18 cellular contexts compared by ENCODE assay signal in genomic region chr14:60510254-60510975, GRCh38. TPM values are rescaled to one million over a fixed set of nuclear protein-coding genes. Genes with fewer than 3 reads are reported as not detected.
A peak's percentile ranks its signal among the peaks of the same experiment; 100 is the strongest.
DNase-seq lines count a peak whose midpoint lies in the region; ATAC-seq and TF ChIP-seq lines count a peak whose summit lies in the region.
"Had no signal": no experiment of that assay in that cellular context is flagged by ENCODE, and none has a peak within 500 bp of the region (broad histone marks: within the 10 kb centered on the region; RNA-seq: fewer than 3 reads in every experiment).

No MANE protein-coding gene starts in this region.

- no peak overlapping the region for H3K27ac Mint-ChIP-seq in CD8-positive, alpha-beta T cell
- H3K27ac Mint-ChIP-seq in H9: no peak overlapping the region
- peak overlapping the region in 1 of 9 donors; percentile 58 for H3K27ac Mint-ChIP-seq in naive thymus-derived CD4-positive, alpha-beta T cell
- H3K27ac Mint-ChIP-seq: activated naive CD4-positive, alpha-beta T cell treated with anti-CD3 and anti-CD28 coated beads, Interleukin-2, amount 50 U/mL, for 24 hours had no signal

- H3K27ac ChIP-seq in CD8-positive, alpha-beta T cell (ENCODE audit: low read depth, low read length): no peak overlapping the region
- H3K27ac ChIP-seq in H9 (ENCODE audit: insufficient read length, low read depth, low read length): no peak overlapping the region
- H3K27ac ChIP-seq in coronary artery: no peak overlapping the region
- no peak overlapping the region for H3K27ac ChIP-seq in naive thymus-derived CD4-positive, alpha-beta T cell (ENCODE audit: low read depth, low read length)
- H3K27ac ChIP-seq: dorsolateral prefrontal cortex had no signal

- no peak overlapping the region for H3K56ac ChIP-seq in H9 (ENCODE audit: insufficient read length, low read depth, low read length)

- CTCF ChIA-PET in CD8-positive, alpha-beta T cell (lab: Charles Lee): no interaction called here
- CTCF ChIA-PET in naive thymus-derived CD4-positive, alpha-beta T cell (lab: Charles Lee): no interaction called here

- no peaks in the 10 kb centered on the region for H3K36me3 ChIP-seq in CD8-positive, alpha-beta T cell (ENCODE audit: insufficient read depth, low read length)
- no peaks in the 10 kb centered on the region for H3K36me3 ChIP-seq in naive thymus-derived CD4-positive, alpha-beta T cell (ENCODE audit: control insufficient read depth in 2 of 3, insufficient read depth in 3 of 3, low read length in 3 of 3)

- peaks cover 76% of the 10 kb centered on the region for H3K27me3 Mint-ChIP-seq in CD8-positive, alpha-beta T cell (ENCODE audit: low read depth)
- peaks cover 97% of the 10 kb centered on the region for H3K27me3 Mint-ChIP-seq in H9 (ENCODE audit: low read depth)
- H3K27me3 Mint-ChIP-seq in naive thymus-derived CD4-positive, alpha-beta T cell: peaks cover 68 to 91% (median 76%) of the 10 kb centered on the region in 5 donors

- POLR2A ChIA-PET in CD8-positive, alpha-beta T cell (lab: Charles Lee): no interaction called here
- POLR2A ChIA-PET in naive thymus-derived CD4-positive, alpha-beta T cell (lab: Charles Lee): no interaction called here

- no peak overlapping the region for H2AFZ ChIP-seq in H9 (ENCODE audit: low read length)

- no peak overlapping the region for H2AK5ac ChIP-seq in H9 (ENCODE audit: insufficient read length, low read length)

- peaks cover 22% of the 10 kb centered on the region for H3K23me2 ChIP-seq in H9 (ENCODE audit: insufficient read length, low read depth, low read length, poor library complexity, severe bottlenecking)

- no peaks in the 10 kb centered on the region for H3K36me3 Mint-ChIP-seq in CD8-positive, alpha-beta T cell
- no peaks in the 10 kb centered on the region for H3K36me3 Mint-ChIP-seq in H9 (ENCODE audit: insufficient read depth in 1 of 3, low read depth in 3 of 3)
- peaks cover 0 to 6% (median 3%) of the 10 kb centered on the region in 5 donors for H3K36me3 Mint-ChIP-seq in naive thymus-derived CD4-positive, alpha-beta T cell
- H3K36me3 Mint-ChIP-seq: activated naive CD4-positive, alpha-beta T cell treated with anti-CD3 and anti-CD28 coated beads, Interleukin-2, amount 50 U/mL, for 24 hours had no signal

- no peak overlapping the region for H4K5ac ChIP-seq in H9 (ENCODE audit: insufficient read length, low read depth, low read length)

- no peak overlapping the region for H4K8ac ChIP-seq in H9 (replicated peaks; ENCODE audit: insufficient read length, low read depth, low read length)

- H2BK20ac ChIP-seq in H9 (ENCODE audit: low read depth, low read length, poor library complexity, severe bottlenecking): no peak overlapping the region

- no peak for ATAC-seq in CD8-positive, alpha-beta T cell
- no peak for ATAC-seq in naive thymus-derived CD4-positive, alpha-beta T cell
- ATAC-seq in HG02623 (IDR thresholded peaks at IDR 0.05; ENCODE audit: unreplicated experiment) (no peak), HG02981 (IDR thresholded peaks at IDR 0.05; ENCODE audit: unreplicated experiment) (no peak), GM19397 (IDR thresholded peaks at IDR 0.05; ENCODE audit: unreplicated experiment) (no peak)
- ATAC-seq: esophagus mucosa had no signal

- H3K14ac ChIP-seq in H9 (ENCODE audit: insufficient read depth, low read length): no peak overlapping the region

- peaks cover 28% of the 10 kb centered on the region for H3K4me1 Mint-ChIP-seq in CD8-positive, alpha-beta T cell (ENCODE audit: low read depth)
- peaks cover 42 to 67% of the 10 kb centered on the region in 2 experiments for H3K4me1 Mint-ChIP-seq in H9
- H3K4me1 Mint-ChIP-seq in naive thymus-derived CD4-positive, alpha-beta T cell: peaks cover 3 to 48% (median 35%) of the 10 kb centered on the region in 7 donors

- H3K79me1 ChIP-seq in H9 (ENCODE audit: insufficient read depth, low read depth, low read length, poor library complexity, severe bottlenecking): no peaks in the 10 kb centered on the region

- peaks cover 65% of the 10 kb centered on the region for H3K27me3 ChIP-seq in CD8-positive, alpha-beta T cell (ENCODE audit: insufficient read depth, low read length)
- peaks cover 76% of the 10 kb centered on the region for H3K27me3 ChIP-seq in H9 (ENCODE audit: insufficient read depth, low read length)
- H3K27me3 ChIP-seq in naive thymus-derived CD4-positive, alpha-beta T cell (ENCODE audit: control insufficient read depth in 2 of 2, insufficient read depth in 2 of 2, low read length in 2 of 2): peaks cover 10 to 51% of the 10 kb centered on the region in 2 donors

- no peak for DNase-seq in CD8-positive, alpha-beta T cell
- DNase-seq in H9 (no peak), coronary artery (ENCODE audit: low spot score) (no peak), DMS53 (lab: John Stamatoyannopoulos, UW) (no peak)
- no peak for DNase-seq in naive thymus-derived CD4-positive, alpha-beta T cell
- DNase-seq: dorsolateral prefrontal cortex, NCI-H1092 had no signal

- no peak overlapping the region for H3T11ph ChIP-seq in H9 (ENCODE audit: low read length)

- H3K4me3 ChIP-seq in CD8-positive, alpha-beta T cell (ENCODE audit: low read depth, low read length): no peak overlapping the region
- peak overlapping the region; percentile 40 for H3K4me3 ChIP-seq in coronary artery
- no peak overlapping the region for H3K4me3 ChIP-seq in naive thymus-derived CD4-positive, alpha-beta T cell (ENCODE audit: low read length)

- peaks cover 32% of the 10 kb centered on the region for H3K4me1 ChIP-seq in CD8-positive, alpha-beta T cell (ENCODE audit: insufficient read depth, low read length)
- H3K4me1 ChIP-seq in H9 (ENCODE audit: insufficient read depth, low read length): peaks cover 4% of the 10 kb centered on the region; the same call in 1 of the 2 replicates
- H3K4me1 ChIP-seq in naive thymus-derived CD4-positive, alpha-beta T cell (ENCODE audit: control insufficient read depth in 2 of 2, insufficient read depth in 2 of 2, low read length in 2 of 2): peaks cover 0 to 20% of the 10 kb centered on the region in 2 donors

- H3K9ac ChIP-seq in H9 (ENCODE audit: extremely low read depth, insufficient read length, low read length): no peak overlapping the region

- no CpG with 5 or more reads among the region's 36 CpGs for WGBS in H9 (ENCODE audit: extremely low coverage, insufficient read length, low lambda C conversion rate)

- no peak overlapping the region for H4K91ac ChIP-seq in H9 (ENCODE audit: insufficient read length, low read depth, low read length)

- H2BK5ac ChIP-seq in H9 (ENCODE audit: insufficient read length, low read length): no peak overlapping the region

- no peak overlapping the region for H2BK15ac ChIP-seq in H9 (ENCODE audit: low read depth, low read length)

- peak overlapping the region; percentile 45 for H3K4me3 Mint-ChIP-seq in CD8-positive, alpha-beta T cell
- H3K4me3 Mint-ChIP-seq in H9: peak overlapping the region; percentile 47 to 85; a peak in 3 of 5 replicates
- peak overlapping the region in 7 of 10 donors; percentile 12 to 77 (median 61) for H3K4me3 Mint-ChIP-seq in naive thymus-derived CD4-positive, alpha-beta T cell

- H3K4ac ChIP-seq in H9 (ENCODE audit: low read depth, low read length): no peak overlapping the region

- no peak for TF ChIP-seq CTCF in CD8-positive, alpha-beta T cell (IDR thresholded peaks at IDR 0.05)
- TF ChIP-seq CTCF in H9 (conservative IDR thresholded peaks at IDR 0.05): no peak
- TF ChIP-seq CTCF in coronary artery (IDR thresholded peaks at IDR 0.05): no peak

- H3K23ac ChIP-seq in H9 (ENCODE audit: insufficient read length, low read depth, low read length): no peak overlapping the region

- no peaks in the 10 kb centered on the region for H3K9me3 Mint-ChIP-seq in CD8-positive, alpha-beta T cell
- peaks cover 3 to 17% of the 10 kb centered on the region in 2 experiments; a peak in 1 of 5 replicates for H3K9me3 Mint-ChIP-seq in H9
- H3K9me3 Mint-ChIP-seq in naive thymus-derived CD4-positive, alpha-beta T cell: peaks cover 0 to 25% (median 0%) of the 10 kb centered on the region in 11 donors
- H3K9me3 Mint-ChIP-seq: activated naive CD4-positive, alpha-beta T cell treated with anti-CD3 and anti-CD28 coated beads, Interleukin-2, amount 50 U/mL, for 24 hours had no signal

- intact Hi-C loops in CD8-positive, alpha-beta T cell (cut with DNase I, micrococcal nuclease): no loop called here
- intact Hi-C loops in naive thymus-derived CD4-positive, alpha-beta T cell (cut with micrococcal nuclease): loop anchor here in 1 of 2 donors (2.0 kb wide), 1 partner anchor 142 kb away; no protein-coding TSS in a partner anchor

- peak overlapping the region; percentile 83 for H3K4me2 ChIP-seq in H9 (ENCODE audit: insufficient read depth, insufficient read length, low read length)

- H4K20me1 ChIP-seq in H9 (ENCODE audit: control insufficient read depth, insufficient read depth, insufficient read length): peaks cover 4% of the 10 kb centered on the region

- H2BK12ac ChIP-seq in H9 (ENCODE audit: insufficient read length, low read depth, low read length): no peak overlapping the region

- H3K9me3 ChIP-seq in CD8-positive, alpha-beta T cell (ENCODE audit: low read length): no peaks in the 10 kb centered on the region
- no peaks in the 10 kb centered on the region for H3K9me3 ChIP-seq in H9 (ENCODE audit: control insufficient read depth, low read depth, low read length)
- H3K9me3 ChIP-seq in naive thymus-derived CD4-positive, alpha-beta T cell (ENCODE audit: control insufficient read depth in 2 of 3, low read length in 3 of 3): no peaks in the 10 kb centered on the region

- no peak overlapping the region for H2BK120ac ChIP-seq in H9 (ENCODE audit: low read depth, low read length, poor library complexity, severe bottlenecking)

- no peaks in the 10 kb centered on the region for H3K79me2 ChIP-seq in H9 (ENCODE audit: insufficient read depth, low read length)

- H3K18ac ChIP-seq in H9 (ENCODE audit: insufficient read length, low read depth, low read length): no peak overlapping the region

RNA-seq across cellular contexts. Expression of gene SIX6, which starts 1.5 kb away (rescaled TPM):
- total RNA-seq in CD8-positive, alpha-beta T cell: not detected
- not detected in 2 replicates for total RNA-seq in H9 (2021)
- not detected for total RNA-seq in naive thymus-derived CD4-positive, alpha-beta T cell
- polyA plus RNA-seq in naive thymus-derived CD4-positive, alpha-beta T cell: not detected
- total RNA-seq: bronchial epithelial cell, esophagus mucosa, G401, kidney epithelial cell, osteoblast, SK-MEL-5, temporal lobe had no signal

RNA-seq across cellular contexts. Expression of gene C14orf39, which starts 24.6 kb away (rescaled TPM):
- not detected for total RNA-seq in CD8-positive, alpha-beta T cell
- 1.1 and 1.8 TPM in 2 replicates for total RNA-seq in H9 (2021)
- total RNA-seq in naive thymus-derived CD4-positive, alpha-beta T cell: not detected
- polyA plus RNA-seq in naive thymus-derived CD4-positive, alpha-beta T cell: not detected
- total RNA-seq: esophagus mucosa, G401, SK-MEL-5 had no signal
